8 cellular contexts compared by ENCODE assay signal in the genomic region with DNA sequence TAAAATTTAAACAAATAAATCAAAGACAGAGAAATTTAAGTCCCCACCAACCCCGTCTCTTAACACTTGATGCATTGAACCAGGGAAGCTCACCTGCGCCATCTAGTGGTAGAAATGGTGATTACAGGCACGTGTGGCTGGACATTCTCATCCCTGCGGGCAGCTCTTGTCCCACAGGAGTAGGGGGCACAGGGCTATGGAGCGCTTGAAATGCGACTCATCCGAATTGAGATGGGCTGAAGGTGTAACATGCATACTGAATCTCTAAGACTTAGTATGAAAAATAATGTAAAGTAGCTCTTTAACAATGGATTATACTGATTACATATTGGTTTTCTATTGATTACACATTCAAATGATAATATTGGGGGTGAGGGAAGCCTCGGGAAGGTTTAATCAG. TPM values are rescaled to one million over a fixed set of nuclear protein-coding genes. Genes with fewer than 3 reads are reported as not detected.
DNase-seq lines count a peak whose midpoint lies in the region; ATAC-seq and TF ChIP-seq lines count a peak whose summit lies in the region.

No MANE protein-coding gene starts in this region.

- intact Hi-C loops in posterior vena cava (cut with DNase I), result loop anchor here in 1 of 2 donors (5.0 kb wide), 1 partner anchor 138 kb away; no protein-coding TSS in a partner anchor

- no peak overlapping the region for H3K27ac ChIP-seq in 22Rv1

- TF ChIP-seq CTCF in 22Rv1 (IDR thresholded peaks at IDR 0.05) (peak; percentile 98), GM12873 (IDR thresholded peaks at IDR 0.05; ENCODE audit: insufficient read depth, low read depth, low read length, missing control alignments) (peak; percentile 96)

- DNase-seq in NCI-H2227 (lab: John Stamatoyannopoulos, UW; ENCODE audit: unreplicated experiment), result peak; percentile 75
- peak; percentile 78 for DNase-seq in activated CD4-positive, CD25-positive, alpha-beta regulatory T cell treated with anti-CD3 and anti-CD28 coated beads, Interleukin-2, amount 50 U/mL, for 72 hours
- DNase-seq in central memory CD4-positive, alpha-beta T cell, result peak; percentile 50
- peak; percentile 68 for DNase-seq in left lobe of liver (ENCODE audit: low spot score)
- peak; percentile 52 to 67 (median 65) for DNase-seq in stimulated activated CD4-positive, alpha-beta T cell treated with anti-CD3 and anti-CD28 coated beads, TNF-alpha, amount 100 ng/mL, for 24 hours (ENCODE audit: low read depth in 3 of 3)
- no peak for DNase-seq in posterior vena cava (ENCODE audit: low spot score)

- peak; percentile 97 for ATAC-seq in left lobe of liver

RNA-seq across cellular contexts. Expression of gene SLIT1, which starts 24.8 kb away (rescaled TPM):
- 0.08 TPM for total RNA-seq in left lobe of liver
- total RNA-seq in posterior vena cava, result under 1 TPM; 0.23 to 0.33 TPM
